8 cellular contexts compared by ENCODE assay signal in genomic region chr20:62066339-62066982, GRCh38. TPM values are rescaled to one million over a fixed set of nuclear protein-coding genes. Genes with fewer than 3 reads are reported as not detected.
DNase-seq lines count a peak whose midpoint lies in the region; ATAC-seq lines count a peak whose summit lies in the region.

No MANE protein-coding gene starts in this region.

- peaks cover 6% of the 10 kb centered on the region for H3K9me3 Mint-ChIP-seq in T-helper 1 cell treated with Interleukin-12 subunit alpha and Interleukin-12 subunit beta and Interleukin-4 antibody, amounts not matched to agents 30 μg/mL and 1 μg/mL, for 36 hours

- H3K27ac Mint-ChIP-seq in T-helper 1 cell treated with Interleukin-12 subunit alpha and Interleukin-12 subunit beta and Interleukin-4 antibody, amounts not matched to agents 30 μg/mL and 1 μg/mL, for 36 hours = peak overlapping the region; percentile 86

- no peaks in the 10 kb centered on the region; the same call in 1 of the 2 replicates for H3K27me3 ChIP-seq in H7 (ENCODE audit: control insufficient read depth, insufficient read depth, low read length)
- no peaks in the 10 kb centered on the region for H3K27me3 ChIP-seq in MG63
- no peaks in the 10 kb centered on the region for H3K27me3 ChIP-seq in layer of hippocampus (ENCODE audit: control insufficient read depth, insufficient read depth, low read length)

- in situ Hi-C loops in G401 (cut with HindIII; ENCODE audit: low sequenced_read_pairs) = no loop called here

- H3K9me3 ChIP-seq in MG63 = 0 out of 2 replicates have a peak, but pooled peaks cover 2% of the 10 kb centered on the region

- peak overlapping the region; percentile 85 for H3K4me3 Mint-ChIP-seq in T-helper 1 cell treated with Interleukin-12 subunit alpha and Interleukin-12 subunit beta and Interleukin-4 antibody, amounts not matched to agents 30 μg/mL and 1 μg/mL, for 36 hours

- DNase-seq in G401 (ENCODE audit: low spot score) = peak; percentile 66
- DNase-seq in H7 = peak; percentile 95
- peak; percentile 28 for DNase-seq in MG63
- DNase-seq in cerebellar cortex (ENCODE audit: low spot score) = peak; percentile 65
- DNase-seq in stimulated activated CD4-positive, alpha-beta T cell treated with anti-CD3 and anti-CD28 coated beads, Interleukin-2, amount 100 ng/mL, for 24 hours = peak; percentile 57 to 60

- H3K27me3 Mint-ChIP-seq in T-helper 1 cell treated with Interleukin-12 subunit alpha and Interleukin-12 subunit beta and Interleukin-4 antibody, amounts not matched to agents 30 μg/mL and 1 μg/mL, for 36 hours (ENCODE audit: low read depth) = peaks cover 3% of the 10 kb centered on the region

- H3K36me3 Mint-ChIP-seq in T-helper 1 cell treated with Interleukin-12 subunit alpha and Interleukin-12 subunit beta and Interleukin-4 antibody, amounts not matched to agents 30 μg/mL and 1 μg/mL, for 36 hours (ENCODE audit: low read depth) = peaks cover 5% of the 10 kb centered on the region

- H3K4me1 Mint-ChIP-seq in T-helper 1 cell treated with Interleukin-12 subunit alpha and Interleukin-12 subunit beta and Interleukin-4 antibody, amounts not matched to agents 30 μg/mL and 1 μg/mL, for 36 hours (ENCODE audit: low read depth) = peaks cover 24% of the 10 kb centered on the region

- no peak for ATAC-seq in HG03378 (IDR thresholded peaks at IDR 0.05; ENCODE audit: unreplicated experiment)

- H3K27ac ChIP-seq in layer of hippocampus (ENCODE audit: low read depth, low read length) = peak overlapping the region; percentile 82

- H3K36me3 ChIP-seq in H7 (replicated peaks; ENCODE audit: control insufficient read depth, insufficient read depth, low read length) = no peaks in the 10 kb centered on the region
- H3K36me3 ChIP-seq in MG63 = peaks cover 18% of the 10 kb centered on the region

- H3K4me3 ChIP-seq in H7 (ENCODE audit: insufficient read depth, low read depth, low read length) (peak overlapping the region; percentile 50), MG63 (peak overlapping the region; percentile 62)

RNA-seq across cellular contexts. Expression of gene TAF4, which starts 0.8 kb away (rescaled TPM):
- 8.2 and 13.8 TPM in 2 replicates for total RNA-seq in G401 (2014; rRNA removed; shearing (Covaris generic))
- 5.2 and 8.0 TPM in 2 replicates for total RNA-seq in H7 (2014; rRNA removed; shearing (Covaris generic))
- total RNA-seq in MG63 (2014; rRNA removed; shearing (Covaris generic); ENCODE audit: low replicate concordance) = 3.6 and 5.7 TPM in 2 replicates

RNA-seq across cellular contexts. Expression of gene LSM14B, which starts 55.8 kb away (rescaled TPM):
- total RNA-seq in G401 (2014; rRNA removed; shearing (Covaris generic)) = 73.9 and 86.4 TPM in 2 replicates
- total RNA-seq in H7 (2014; rRNA removed; shearing (Covaris generic)) = 67.6 and 68.6 TPM in 2 replicates
- 59.2 and 81.7 TPM in 2 replicates for total RNA-seq in MG63 (2014; rRNA removed; shearing (Covaris generic); ENCODE audit: low replicate concordance)

Comparison
In these comparisons a context has a peak if more than half of its experiments do, and no peak if none do; other contexts are left out.
1. DNase-seq: peak in every context shown above with its lines; median percentile 95 in H7; 66 in G401; 65 in cerebellar cortex; 58 in stimulated activated CD4-positive, alpha-beta T cell treated with anti-CD3 and anti-CD28 coated beads, Interleukin-2, amount 100 ng/mL, for 24 hours; 28 in MG63.